29 cellular contexts compared by ENCODE assay signal in genomic region chr3:121852256-121852655, GRCh38.
"Had no signal": no experiment of that assay in that cellular context is flagged by ENCODE, and none has a peak within 500 bp of the region (broad histone marks: within the 10 kb centered on the region; RNA-seq: fewer than 3 reads in every experiment).

No MANE protein-coding gene starts in this region.

- H3K79me2 ChIP-seq: hepatocyte had no signal

- H3K4me2 ChIP-seq: hepatocyte had no signal

- ATAC-seq: activated CD4-positive, CD25-positive, alpha-beta regulatory T cell treated with anti-CD3 and anti-CD28 coated beads, Interleukin-2, amount 50 U/mL, for 24 hours; body of pancreas; effector memory CD8-positive, alpha-beta T cell; gastrocnemius medialis; left colon; natural killer cell; right cardiac atrium; T-helper 17 cell had no signal

- H3K9me3 ChIP-seq: adrenal gland, body of pancreas, esophagus squamous epithelium, gastrocnemius medialis, spleen, tibial nerve had no signal

- DNase-seq: activated CD4-positive, alpha-beta T cell treated with anti-CD3 and anti-CD28 coated beads for 48 hours; activated CD4-positive, alpha-beta T cell treated with anti-CD3 and anti-CD28 coated beads, Interleukin-2, amount 50 U/mL, for 48 hours; activated CD8-positive, alpha-beta memory T cell treated with anti-CD3 and anti-CD28 coated beads for 24 hours; activated effector memory CD4-positive, alpha-beta T cell treated with anti-CD3 and anti-CD28 coated beads, Interleukin-2, amount 50 U/mL, for 16 hours; activated naive CD4-positive, alpha-beta T cell treated with anti-CD3 and anti-CD28 coated beads for 36 hours; activated naive CD8-positive, alpha-beta T cell treated with anti-CD3 and anti-CD28 coated beads for 36 hours; adrenal gland; aorta; body of pancreas; caudate nucleus; cortex of kidney; effector memory CD8-positive, alpha-beta T cell; esophagus squamous epithelium; gastrocnemius medialis; glutamatergic neuron; islet precursor cell; left colon; natural killer cell; posterior cingulate gyrus; right cardiac atrium; spleen; stimulated activated naive CD4-positive, alpha-beta T cell treated with Interleukin-2 at 50 U/mL for 16 hours; T-helper 17 cell; T1000; WERI-Rb-1 had no signal

- H3K4me1 ChIP-seq: adrenal gland, body of pancreas, esophagus squamous epithelium, spleen, tibial nerve had no signal

- H3K27ac ChIP-seq: adrenal gland, body of pancreas, esophagus squamous epithelium, gastrocnemius medialis, hepatocyte, spleen, tibial nerve, WERI-Rb-1 had no signal

- H3K4me3 ChIP-seq: adrenal gland, body of pancreas, esophagus squamous epithelium, gastrocnemius medialis, hepatocyte, spleen, tibial nerve had no signal

- H3K36me3 ChIP-seq: adrenal gland, WERI-Rb-1 had no signal

- H3K4me3 Mint-ChIP-seq: activated naive CD4-positive, alpha-beta T cell treated with anti-CD3 and anti-CD28 coated beads for 36 hours; activated naive CD8-positive, alpha-beta T cell treated with anti-CD3 and anti-CD28 coated beads for 36 hours; activated T-helper 1 cell treated with anti-CD3 and anti-CD28 coated beads, Interleukin-12 subunit alpha, Interleukin-12 subunit beta, Interleukin-2, Interleukin-4 antibody, amounts not matched to agents 30 ng/mL and 10 ng/mL and 1 ng/mL, durations not matched to agents 14 hours and 24 hours and 36 hours; effector memory CD8-positive, alpha-beta T cell; natural killer cell; T-helper 17 cell had no signal

- H3K9me3 Mint-ChIP-seq: activated naive CD4-positive, alpha-beta T cell treated with anti-CD3 and anti-CD28 coated beads for 36 hours; activated naive CD8-positive, alpha-beta T cell treated with anti-CD3 and anti-CD28 coated beads for 36 hours; activated T-helper 1 cell treated with anti-CD3 and anti-CD28 coated beads, Interleukin-12 subunit alpha, Interleukin-12 subunit beta, Interleukin-2, Interleukin-4 antibody, amounts not matched to agents 30 ng/mL and 10 ng/mL and 1 ng/mL, durations not matched to agents 14 hours and 24 hours and 36 hours; effector memory CD8-positive, alpha-beta T cell; natural killer cell had no signal

- H3K36me3 Mint-ChIP-seq: natural killer cell had no signal

- H3K27ac Mint-ChIP-seq: activated naive CD4-positive, alpha-beta T cell treated with anti-CD3 and anti-CD28 coated beads for 36 hours; activated naive CD8-positive, alpha-beta T cell treated with anti-CD3 and anti-CD28 coated beads for 36 hours; activated T-helper 1 cell treated with anti-CD3 and anti-CD28 coated beads, Interleukin-12 subunit alpha, Interleukin-12 subunit beta, Interleukin-2, Interleukin-4 antibody, amounts not matched to agents 30 ng/mL and 10 ng/mL and 1 ng/mL, durations not matched to agents 14 hours and 24 hours and 36 hours; natural killer cell; T-helper 17 cell had no signal

- H3K4me1 Mint-ChIP-seq: activated naive CD8-positive, alpha-beta T cell treated with anti-CD3 and anti-CD28 coated beads for 36 hours; natural killer cell had no signal

- H3K27me3 ChIP-seq: adrenal gland, body of pancreas, esophagus squamous epithelium, gastrocnemius medialis, hepatocyte, spleen, tibial nerve had no signal

- H3K27me3 Mint-ChIP-seq: activated naive CD8-positive, alpha-beta T cell treated with anti-CD3 and anti-CD28 coated beads for 36 hours; effector memory CD8-positive, alpha-beta T cell; T-helper 17 cell had no signal

- H2AFZ ChIP-seq: hepatocyte had no signal
